Comparison of ENCODE assay signal across 9 cellular contexts in genomic region chr3:159733194-159733860, GRCh38.
DNase-seq lines count a peak whose midpoint lies in the region; ATAC-seq, FAIRE-seq and TF ChIP-seq lines count a peak whose summit lies in the region.
"Had no signal": no experiment of that assay in that cellular context is flagged by ENCODE, and none has a peak within 500 bp of the region (broad histone marks: within the 10 kb centered on the region; RNA-seq: fewer than 3 reads in every experiment).

No MANE protein-coding gene starts in this region.

- FAIRE-seq in GM12891 (lab: Jason Lieb, UNC) (no peak), small intestine (lab: Jason Lieb, UNC) (no peak)

- TF ChIP-seq EP300 in transverse colon (IDR thresholded peaks at IDR 0.05; ENCODE audit: low read depth): no peak

- H3K27me3 ChIP-seq in transverse colon: no peaks in the 10 kb centered on the region
- H3K27me3 ChIP-seq in small intestine (ENCODE audit: control insufficient read depth in 2 of 2, insufficient read depth in 2 of 2, low read length in 2 of 2): no peaks in the 10 kb centered on the region

- no peak for TF ChIP-seq CTCF in transverse colon (IDR thresholded peaks at IDR 0.05)

- H3K9me3 ChIP-seq in transverse colon: no peaks in the 10 kb centered on the region
- H3K9me3 ChIP-seq in small intestine (ENCODE audit: control insufficient read depth, low read depth): no peaks in the 10 kb centered on the region

- H3K27ac ChIP-seq in transverse colon: peak overlapping the region in 3 of 4 donors; percentile 48 to 60 (median 50)
- no peak overlapping the region for H3K27ac ChIP-seq in small intestine (ENCODE audit: low read depth in 1 of 2, low read length in 1 of 2)

- H3K4me1 ChIP-seq in transverse colon (peaks cover 0 to 15% (median 0%) of the 10 kb centered on the region in 4 donors), small intestine (ENCODE audit: control insufficient read depth in 2 of 2, insufficient read depth in 1 of 2, low read depth in 1 of 2, low read length in 1 of 2) (no peaks in the 10 kb centered on the region)

- in situ Hi-C loops in transverse colon (cut with MboI; ENCODE audit: low pct_ligation_motif_present in 1 of 4, low pct_unique_long_range_greater_than_20kb in 1 of 4, low sequenced_read_pairs in 3 of 4): no loop called here

- ATAC-seq in HG03378 (IDR thresholded peaks at IDR 0.05; ENCODE audit: unreplicated experiment): no peak
- ATAC-seq: natural killer cell had no signal

- DNase-seq in HS-27A (ENCODE audit: low read depth): peak; percentile 89
- DNase-seq in astrocyte of the hippocampus (ENCODE audit: low read depth, low spot score): peak; percentile 87
- peak; percentile 14 for DNase-seq in iPS-NIHi11 (ENCODE audit: low spot score)
- no peak for DNase-seq in transverse colon
- DNase-seq in GM12891 (ENCODE audit: insufficient read length, low spot score): no peak
- no peak for DNase-seq in small intestine
- no peak for DNase-seq in NCI-H146 treated with DMSO at 0.1 percent for 48 hours (lab: John Stamatoyannopoulos, UW; ENCODE audit: unreplicated experiment)
- DNase-seq: natural killer cell had no signal

- H3K4me3 ChIP-seq in transverse colon: peak overlapping the region in 1 of 4 donors; percentile 16
- no peak overlapping the region for H3K4me3 ChIP-seq in small intestine (ENCODE audit: low read depth in 1 of 2, low read length in 2 of 2)

- H3K36me3 ChIP-seq in transverse colon (no peaks in the 10 kb centered on the region), small intestine (ENCODE audit: control insufficient read depth in 2 of 2, insufficient read depth in 2 of 2, low read length in 2 of 2) (no peaks in the 10 kb centered on the region)

- WGBS in transverse colon (ENCODE audit: low coverage in 1 of 2), 2 donors: 60 to 67% methylated on average over 5 of the region's 5 CpGs
- 76 to 87% (median 77%) methylated on average over 5 of the region's 5 CpGs for WGBS in small intestine, 3 donors

- TF ChIP-seq POLR2A in transverse colon (IDR thresholded peaks at IDR 0.05) (no peak), GM12891 (IDR thresholded peaks at IDR 0.05; ENCODE audit: low read depth, low read length) (no peak)

- intact Hi-C loops in transverse colon (cut with DNase I; ENCODE audit: low total_unique reads): no loop called here

TF ChIP-seq in GM12891, 5 proteins besides CTCF, POLR2A, EP300 and RAD21:
- TF ChIP-seq PAX5 (IDR thresholded peaks at IDR 0.05; ENCODE audit: insufficient read depth, low read length, severe bottlenecking): no peak
- no peak for TF ChIP-seq SPI1 (IDR thresholded peaks at IDR 0.05; ENCODE audit: low read depth, low read length)
- TF ChIP-seq POU2F2 (IDR thresholded peaks at IDR 0.05; ENCODE audit: low read depth, low read length): no peak

Comparison
In these comparisons a context has a peak if more than half of its experiments do, and no peak if none do; other contexts are left out.
1. DNase-seq: peak in HS-27A (single experiment), astrocyte of the hippocampus (single experiment) and iPS-NIHi11 (single experiment); none in transverse colon (single experiment), GM12891 (single experiment), small intestine (single experiment) and NCI-H146 treated with DMSO at 0.1 percent for 48 hours (single experiment).
2. H3K27ac ChIP-seq: peak in transverse colon (3 of 4); none in small intestine (0 of 2).